Comparison of ENCODE assay signal across 1 cellular context in the genomic region with DNA sequence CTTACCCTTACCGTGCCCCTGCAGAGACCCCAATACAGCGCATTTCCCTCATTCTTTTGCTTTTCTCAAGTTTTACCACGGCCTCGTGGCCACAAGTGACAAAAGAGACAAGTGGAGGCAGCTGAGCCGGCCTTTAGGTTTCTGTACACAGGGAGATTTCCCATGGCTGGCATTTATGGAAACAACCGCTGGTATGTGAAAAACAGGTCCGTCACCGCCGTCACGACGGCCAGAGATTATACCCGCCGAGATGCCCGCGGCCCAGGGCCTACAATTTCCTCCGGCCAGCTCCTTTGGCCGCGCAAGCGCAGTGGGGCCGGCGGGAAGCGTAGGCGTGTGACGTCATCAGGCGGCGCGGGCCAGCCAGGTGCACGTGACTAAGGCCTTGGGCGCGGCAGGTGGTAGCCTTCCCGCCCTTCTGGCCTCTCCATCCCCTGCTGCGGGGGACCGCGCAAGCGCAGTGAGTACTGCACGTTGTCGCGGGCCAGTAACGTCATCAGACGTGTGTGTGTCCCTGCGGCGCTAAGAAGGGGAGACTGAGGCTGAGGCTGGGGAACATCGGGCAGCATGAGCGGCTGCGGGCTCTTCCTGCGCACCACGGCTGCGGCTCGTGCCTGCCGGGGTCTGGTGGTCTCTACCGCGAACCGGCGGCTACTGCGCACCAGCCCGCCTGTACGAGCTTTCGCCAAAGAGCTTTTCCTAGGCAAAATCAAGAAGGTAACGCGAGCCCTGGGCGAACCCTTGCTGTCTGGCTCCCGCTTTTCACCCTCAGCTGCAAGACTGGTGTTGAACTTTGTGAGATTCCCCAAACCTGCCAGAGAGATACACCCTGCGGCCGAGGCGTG.
TF ChIP-seq lines count a peak whose summit lies in the region.

A gene (plus strand): TSS at position 496 of the 845 bp plus-strand sequence. CDS start 72 bp downstream, at position 568.

TF ChIP-seq in HepG2, 621 proteins besides CTCF, POLR2A, EP300 and RAD21 (continued from another document and continues in another):
- TF ChIP-seq ZNF883 (CRISPR knock-in tag; IDR thresholded peaks at IDR 0.05; ENCODE audit: not compliant biosample characterization): peak; percentile 86
- TF ChIP-seq CAMTA2 (CRISPR knock-in tag; IDR thresholded peaks at IDR 0.05; ENCODE audit: borderline replicate concordance): peak; percentile 39; the same call in 1 of the 2 replicates
- TF ChIP-seq ZNF746 (CRISPR knock-in tag; IDR thresholded peaks at IDR 0.05): peak; percentile 70
- no peak for TF ChIP-seq SP1 (IDR thresholded peaks at IDR 0.05)
- TF ChIP-seq SP1 (CRISPR knock-in tag; IDR thresholded peaks at IDR 0.05): peak; percentile 84
- 0 out of 4 replicates have a peak, but pooled peaks of 1 of the 2 experiments have one; percentile 25 for TF ChIP-seq NR2F1 (CRISPR knock-in tag; IDR thresholded peaks at IDR 0.05)
- no peak for TF ChIP-seq HNRNPH1 (optimal IDR thresholded peaks at IDR 0.05; ENCODE audit: low read depth, low read length)
- TF ChIP-seq, protein P1, sequence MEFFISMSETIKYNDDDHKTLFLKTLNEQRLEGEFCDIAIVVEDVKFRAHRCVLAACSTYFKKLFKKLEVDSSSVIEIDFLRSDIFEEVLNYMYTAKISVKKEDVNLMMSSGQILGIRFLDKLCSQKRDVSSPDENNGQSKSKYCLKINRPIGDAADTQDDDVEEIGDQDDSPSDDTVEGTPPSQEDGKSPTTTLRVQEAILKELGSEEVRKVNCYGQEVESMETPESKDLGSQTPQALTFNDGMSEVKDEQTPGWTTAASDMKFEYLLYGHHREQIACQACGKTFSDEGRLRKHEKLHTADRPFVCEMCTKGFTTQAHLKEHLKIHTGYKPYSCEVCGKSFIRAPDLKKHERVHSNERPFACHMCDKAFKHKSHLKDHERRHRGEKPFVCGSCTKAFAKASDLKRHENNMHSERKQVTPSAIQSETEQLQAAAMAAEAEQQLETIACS (CRISPR knock-in tag; IDR thresholded peaks at IDR 0.05): peak; percentile 27; the same call in 1 of the 2 replicates
- TF ChIP-seq MYC (CRISPR knock-in tag; IDR thresholded peaks at IDR 0.05; ENCODE audit: borderline replicate concordance): peak; percentile 98
- TF ChIP-seq GATAD2A (CRISPR knock-in tag; IDR thresholded peaks at IDR 0.05): no peak
- peak; percentile 36; the same call in 1 of the 2 replicates for TF ChIP-seq ZNF629 (CRISPR knock-in tag; conservative IDR thresholded peaks at IDR 0.05)
- TF ChIP-seq ZBTB3 (CRISPR knock-in tag; IDR thresholded peaks at IDR 0.05; ENCODE audit: borderline replicate concordance, low read depth): 0 out of 2 replicates have a peak, but pooled peaks have one; percentile 33
- TF ChIP-seq SNRNP70 (IDR thresholded peaks at IDR 0.05; ENCODE audit: low read depth, low read length): no peak
- TF ChIP-seq, protein P2, sequence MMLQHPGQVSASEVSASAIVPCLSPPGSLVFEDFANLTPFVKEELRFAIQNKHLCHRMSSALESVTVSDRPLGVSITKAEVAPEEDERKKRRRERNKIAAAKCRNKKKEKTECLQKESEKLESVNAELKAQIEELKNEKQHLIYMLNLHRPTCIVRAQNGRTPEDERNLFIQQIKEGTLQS (CRISPR knock-in tag; IDR thresholded peaks at IDR 0.05): peak; percentile 69; the same call in 1 of the 2 replicates
- TF ChIP-seq HOXA7 (CRISPR knock-in tag; IDR thresholded peaks at IDR 0.05): no peak
- peak; percentile 76; the same call in 1 of the 2 replicates for TF ChIP-seq JUN (CRISPR knock-in tag; IDR thresholded peaks at IDR 0.05)
- no peak for TF ChIP-seq TCF12 (IDR thresholded peaks at IDR 0.05)
- TF ChIP-seq TCF12 (CRISPR knock-in tag; IDR thresholded peaks at IDR 0.05): peak; percentile 48; the same call in 1 of the 2 replicates
- TF ChIP-seq MAFK (conservative IDR thresholded peaks at IDR 0.05 in 1 of 2, IDR thresholded peaks at IDR 0.05 in 1 of 2; ENCODE audit: low read length in 2 of 2): no peak
- TF ChIP-seq, protein P3, sequence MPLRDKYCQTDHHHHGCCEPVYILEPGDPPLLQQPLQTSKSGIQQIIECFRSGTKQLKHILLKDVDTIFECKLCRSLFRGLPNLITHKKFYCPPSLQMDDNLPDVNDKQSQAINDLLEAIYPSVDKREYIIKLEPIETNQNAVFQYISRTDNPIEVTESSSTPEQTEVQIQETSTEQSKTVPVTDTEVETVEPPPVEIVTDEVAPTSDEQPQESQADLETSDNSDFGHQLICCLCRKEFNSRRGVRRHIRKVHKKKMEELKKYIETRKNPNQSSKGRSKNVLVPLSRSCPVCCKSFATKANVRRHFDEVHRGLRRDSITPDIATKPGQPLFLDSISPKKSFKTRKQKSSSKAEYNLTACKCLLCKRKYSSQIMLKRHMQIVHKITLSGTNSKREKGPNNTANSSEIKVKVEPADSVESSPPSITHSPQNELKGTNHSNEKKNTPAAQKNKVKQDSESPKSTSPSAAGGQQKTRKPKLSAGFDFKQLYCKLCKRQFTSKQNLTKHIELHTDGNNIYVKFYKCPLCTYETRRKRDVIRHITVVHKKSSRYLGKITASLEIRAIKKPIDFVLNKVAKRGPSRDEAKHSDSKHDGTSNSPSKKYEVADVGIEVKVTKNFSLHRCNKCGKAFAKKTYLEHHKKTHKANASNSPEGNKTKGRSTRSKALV (CRISPR knock-in tag; IDR thresholded peaks at IDR 0.05): peak; percentile 85
- peak; percentile 77 for TF ChIP-seq SMAD3 (CRISPR knock-in tag; IDR thresholded peaks at IDR 0.05)
- peak; percentile 99 for TF ChIP-seq KAT8 (CRISPR knock-in tag; IDR thresholded peaks at IDR 0.05)
- TF ChIP-seq, protein P4, sequence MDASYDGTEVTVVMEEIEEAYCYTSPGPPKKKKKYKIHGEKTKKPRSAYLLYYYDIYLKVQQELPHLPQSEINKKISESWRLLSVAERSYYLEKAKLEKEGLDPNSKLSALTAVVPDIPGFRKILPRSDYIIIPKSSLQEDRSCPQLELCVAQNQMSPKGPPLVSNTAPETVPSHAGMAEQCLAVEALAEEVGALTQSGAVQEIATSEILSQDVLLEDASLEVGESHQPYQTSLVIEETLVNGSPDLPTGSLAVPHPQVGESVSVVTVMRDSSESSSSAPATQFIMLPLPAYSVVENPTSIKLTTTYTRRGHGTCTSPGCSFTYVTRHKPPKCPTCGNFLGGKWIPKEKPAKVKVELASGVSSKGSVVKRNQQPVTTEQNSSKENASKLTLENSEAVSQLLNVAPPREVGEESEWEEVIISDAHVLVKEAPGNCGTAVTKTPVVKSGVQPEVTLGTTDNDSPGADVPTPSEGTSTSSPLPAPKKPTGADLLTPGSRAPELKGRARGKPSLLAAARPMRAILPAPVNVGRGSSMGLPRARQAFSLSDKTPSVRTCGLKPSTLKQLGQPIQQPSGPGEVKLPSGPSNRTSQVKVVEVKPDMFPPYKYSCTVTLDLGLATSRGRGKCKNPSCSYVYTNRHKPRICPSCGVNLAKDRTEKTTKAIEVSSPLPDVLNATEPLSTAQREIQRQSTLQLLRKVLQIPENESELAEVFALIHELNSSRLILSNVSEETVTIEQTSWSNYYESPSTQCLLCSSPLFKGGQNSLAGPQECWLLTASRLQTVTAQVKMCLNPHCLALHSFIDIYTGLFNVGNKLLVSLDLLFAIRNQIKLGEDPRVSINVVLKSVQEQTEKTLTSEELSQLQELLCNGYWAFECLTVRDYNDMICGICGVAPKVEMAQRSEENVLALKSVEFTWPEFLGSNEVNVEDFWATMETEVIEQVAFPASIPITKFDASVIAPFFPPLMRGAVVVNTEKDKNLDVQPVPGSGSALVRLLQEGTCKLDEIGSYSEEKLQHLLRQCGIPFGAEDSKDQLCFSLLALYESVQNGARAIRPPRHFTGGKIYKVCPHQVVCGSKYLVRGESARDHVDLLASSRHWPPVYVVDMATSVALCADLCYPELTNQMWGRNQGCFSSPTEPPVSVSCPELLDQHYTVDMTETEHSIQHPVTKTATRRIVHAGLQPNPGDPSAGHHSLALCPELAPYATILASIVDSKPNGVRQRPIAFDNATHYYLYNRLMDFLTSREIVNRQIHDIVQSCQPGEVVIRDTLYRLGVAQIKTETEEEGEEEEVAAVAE (CRISPR knock-in tag; IDR thresholded peaks at IDR 0.05; ENCODE audit: borderline replicate concordance): peak; percentile 95
- TF ChIP-seq FOSL1 (CRISPR knock-in tag; IDR thresholded peaks at IDR 0.05; ENCODE audit: borderline replicate concordance): no peak
- no peak for TF ChIP-seq MLLT10 (CRISPR knock-in tag; IDR thresholded peaks at IDR 0.05)
- 0 out of 2 replicates have a peak, but pooled peaks have one; percentile 27 for TF ChIP-seq MAZ (IDR thresholded peaks at IDR 0.05; ENCODE audit: borderline replicate concordance, low read depth, low read length)
- peak; percentile 96 for TF ChIP-seq MAZ (CRISPR knock-in tag; IDR thresholded peaks at IDR 0.05; ENCODE audit: low read depth)
- TF ChIP-seq, protein P5, sequence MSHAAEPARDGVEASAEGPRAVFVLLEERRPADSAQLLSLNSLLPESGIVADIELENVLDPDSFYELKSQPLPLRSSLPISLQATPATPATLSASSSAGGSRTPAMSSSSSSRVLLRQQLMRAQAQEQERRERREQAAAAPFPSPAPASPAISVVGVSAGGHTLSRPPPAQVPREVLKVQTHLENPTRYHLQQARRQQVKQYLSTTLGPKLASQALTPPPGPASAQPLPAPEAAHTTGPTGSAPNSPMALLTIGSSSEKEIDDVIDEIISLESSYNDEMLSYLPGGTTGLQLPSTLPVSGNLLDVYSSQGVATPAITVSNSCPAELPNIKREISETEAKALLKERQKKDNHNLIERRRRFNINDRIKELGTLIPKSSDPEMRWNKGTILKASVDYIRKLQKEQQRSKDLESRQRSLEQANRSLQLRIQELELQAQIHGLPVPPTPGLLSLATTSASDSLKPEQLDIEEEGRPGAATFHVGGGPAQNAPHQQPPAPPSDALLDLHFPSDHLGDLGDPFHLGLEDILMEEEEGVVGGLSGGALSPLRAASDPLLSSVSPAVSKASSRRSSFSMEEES (CRISPR knock-in tag; IDR thresholded peaks at IDR 0.05): peak; percentile 100
- TF ChIP-seq, protein P6, sequence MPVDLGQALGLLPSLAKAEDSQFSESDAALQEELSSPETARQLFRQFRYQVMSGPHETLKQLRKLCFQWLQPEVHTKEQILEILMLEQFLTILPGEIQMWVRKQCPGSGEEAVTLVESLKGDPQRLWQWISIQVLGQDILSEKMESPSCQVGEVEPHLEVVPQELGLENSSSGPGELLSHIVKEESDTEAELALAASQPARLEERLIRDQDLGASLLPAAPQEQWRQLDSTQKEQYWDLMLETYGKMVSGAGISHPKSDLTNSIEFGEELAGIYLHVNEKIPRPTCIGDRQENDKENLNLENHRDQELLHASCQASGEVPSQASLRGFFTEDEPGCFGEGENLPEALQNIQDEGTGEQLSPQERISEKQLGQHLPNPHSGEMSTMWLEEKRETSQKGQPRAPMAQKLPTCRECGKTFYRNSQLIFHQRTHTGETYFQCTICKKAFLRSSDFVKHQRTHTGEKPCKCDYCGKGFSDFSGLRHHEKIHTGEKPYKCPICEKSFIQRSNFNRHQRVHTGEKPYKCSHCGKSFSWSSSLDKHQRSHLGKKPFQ (CRISPR knock-in tag; IDR thresholded peaks at IDR 0.05; ENCODE audit: insufficient replicate concordance): peak; percentile 87
- peak; percentile 86; the same call in 1 of the 2 replicates for TF ChIP-seq ZNF790 (CRISPR knock-in tag; IDR thresholded peaks at IDR 0.05; ENCODE audit: borderline replicate concordance)
- no peak for TF ChIP-seq ZNF12 (CRISPR knock-in tag; IDR thresholded peaks at IDR 0.05)
- TF ChIP-seq ZNF547 (CRISPR knock-in tag; IDR thresholded peaks at IDR 0.05): peak; percentile 90
- TF ChIP-seq, protein P7, sequence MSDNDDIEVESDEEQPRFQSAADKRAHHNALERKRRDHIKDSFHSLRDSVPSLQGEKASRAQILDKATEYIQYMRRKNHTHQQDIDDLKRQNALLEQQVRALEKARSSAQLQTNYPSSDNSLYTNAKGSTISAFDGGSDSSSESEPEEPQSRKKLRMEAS (IDR thresholded peaks at IDR 0.05): peak; percentile 99
- peak; percentile 70 for TF ChIP-seq RBM39 (IDR thresholded peaks at IDR 0.05; ENCODE audit: low read depth, low read length, poor library complexity, severe bottlenecking)
- TF ChIP-seq, protein P8, sequence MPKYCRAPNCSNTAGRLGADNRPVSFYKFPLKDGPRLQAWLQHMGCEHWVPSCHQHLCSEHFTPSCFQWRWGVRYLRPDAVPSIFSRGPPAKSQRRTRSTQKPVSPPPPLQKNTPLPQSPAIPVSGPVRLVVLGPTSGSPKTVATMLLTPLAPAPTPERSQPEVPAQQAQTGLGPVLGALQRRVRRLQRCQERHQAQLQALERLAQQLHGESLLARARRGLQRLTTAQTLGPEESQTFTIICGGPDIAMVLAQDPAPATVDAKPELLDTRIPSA (CRISPR knock-in tag; IDR thresholded peaks at IDR 0.05; ENCODE audit: borderline replicate concordance): peak; percentile 99
- peak; percentile 43 for TF ChIP-seq HNRNPLL (IDR thresholded peaks at IDR 0.05; ENCODE audit: low read depth, low read length, poor library complexity, severe bottlenecking)
- TF ChIP-seq ZBTB8A (CRISPR knock-in tag; IDR thresholded peaks at IDR 0.05; ENCODE audit: borderline replicate concordance, low read depth): no peak
- TF ChIP-seq, protein P9, sequence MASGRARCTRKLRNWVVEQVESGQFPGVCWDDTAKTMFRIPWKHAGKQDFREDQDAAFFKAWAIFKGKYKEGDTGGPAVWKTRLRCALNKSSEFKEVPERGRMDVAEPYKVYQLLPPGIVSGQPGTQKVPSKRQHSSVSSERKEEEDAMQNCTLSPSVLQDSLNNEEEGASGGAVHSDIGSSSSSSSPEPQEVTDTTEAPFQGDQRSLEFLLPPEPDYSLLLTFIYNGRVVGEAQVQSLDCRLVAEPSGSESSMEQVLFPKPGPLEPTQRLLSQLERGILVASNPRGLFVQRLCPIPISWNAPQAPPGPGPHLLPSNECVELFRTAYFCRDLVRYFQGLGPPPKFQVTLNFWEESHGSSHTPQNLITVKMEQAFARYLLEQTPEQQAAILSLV (CRISPR knock-in tag; IDR thresholded peaks at IDR 0.05; ENCODE audit: borderline replicate concordance): peak; percentile 97
- TF ChIP-seq, protein P10, sequence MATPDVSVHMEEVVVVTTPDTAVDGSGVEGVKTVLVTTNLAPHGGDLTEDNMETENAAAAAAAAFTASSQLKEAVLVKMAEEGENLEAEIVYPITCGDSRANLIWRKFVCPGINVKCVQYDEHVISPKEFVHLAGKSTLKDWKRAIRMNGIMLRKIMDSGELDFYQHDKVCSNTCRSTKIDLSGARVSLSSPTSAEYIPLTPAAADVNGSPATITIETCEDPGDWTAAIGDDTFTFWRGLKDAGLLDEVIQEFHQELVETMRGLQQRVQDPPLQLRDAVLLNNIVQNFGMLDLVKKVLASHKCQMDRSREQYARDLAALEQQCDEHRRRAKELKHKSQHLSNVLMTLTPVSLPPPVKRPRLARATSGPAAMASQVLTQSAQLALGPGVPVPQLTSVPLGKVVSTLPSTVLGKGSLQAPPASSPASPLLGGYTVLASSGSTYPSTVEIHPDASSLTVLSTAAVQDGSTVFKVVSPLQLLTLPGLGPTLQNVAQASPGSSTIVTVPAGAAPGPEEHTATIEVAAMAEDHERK (CRISPR knock-in tag; IDR thresholded peaks at IDR 0.05; ENCODE audit: low read depth): peak; percentile 82
- TF ChIP-seq, protein P11, sequence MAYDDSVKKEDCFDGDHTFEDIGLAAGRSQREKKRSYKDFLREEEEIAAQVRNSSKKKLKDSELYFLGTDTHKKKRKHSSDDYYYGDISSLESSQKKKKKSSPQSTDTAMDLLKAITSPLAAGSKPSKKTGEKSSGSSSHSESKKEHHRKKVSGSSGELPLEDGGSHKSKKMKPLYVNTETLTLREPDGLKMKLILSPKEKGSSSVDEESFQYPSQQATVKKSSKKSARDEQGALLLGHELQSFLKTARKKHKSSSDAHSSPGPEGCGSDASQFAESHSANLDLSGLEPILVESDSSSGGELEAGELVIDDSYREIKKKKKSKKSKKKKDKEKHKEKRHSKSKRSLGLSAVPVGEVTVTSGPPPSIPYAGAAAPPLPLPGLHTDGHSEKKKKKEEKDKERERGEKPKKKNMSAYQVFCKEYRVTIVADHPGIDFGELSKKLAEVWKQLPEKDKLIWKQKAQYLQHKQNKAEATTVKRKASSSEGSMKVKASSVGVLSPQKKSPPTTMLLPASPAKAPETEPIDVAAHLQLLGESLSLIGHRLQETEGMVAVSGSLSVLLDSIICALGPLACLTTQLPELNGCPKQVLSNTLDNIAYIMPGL (CRISPR knock-in tag; IDR thresholded peaks at IDR 0.05; ENCODE audit: borderline replicate concordance in 1 of 2, low read depth in 1 of 2): peak; percentile 53 to 83; a peak in 3 of 4 replicates
